ENCODE assay signal across 28 cellular contexts in the genomic region with DNA sequence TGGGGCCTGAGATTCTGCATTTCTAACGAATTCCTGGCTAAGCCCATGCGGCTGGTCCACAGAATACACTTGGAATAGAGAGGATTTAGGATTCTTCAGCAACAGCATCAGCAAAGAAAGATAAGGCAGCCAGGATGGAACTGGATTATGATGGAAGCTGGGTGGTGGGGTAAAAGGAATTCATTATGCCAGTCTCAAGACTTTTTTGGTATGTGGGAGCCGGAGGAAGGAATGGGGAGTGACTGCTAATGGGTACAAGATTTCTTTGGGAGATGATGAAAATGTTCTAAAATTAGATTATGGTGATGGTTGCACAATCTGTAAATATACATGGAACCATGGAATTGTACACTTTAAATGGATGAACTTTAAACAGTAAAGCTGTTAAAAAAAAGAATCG.
DNase-seq lines count a peak whose midpoint lies in the region; ATAC-seq, FAIRE-seq and TF ChIP-seq lines count a peak whose summit lies in the region.
"Had no signal": no experiment of that assay in that cellular context is flagged by ENCODE, and none has a peak within 500 bp of the region (broad histone marks: within the 10 kb centered on the region; RNA-seq: fewer than 3 reads in every experiment).

No MANE protein-coding gene starts in this region.

- DNase-seq in AG08395 (ENCODE audit: low spot score) = peak; percentile 21
- DNase-seq in GM03348 (ENCODE audit: low spot score) = peak; percentile 60
- no peak for DNase-seq in astrocyte (ENCODE audit: low read depth)
- peak; percentile 60 for DNase-seq in hepatic stellate cell (ENCODE audit: low spot score)
- no peak for DNase-seq in cerebellum (ENCODE audit: low spot score)
- DNase-seq in inferior parietal cortex (ENCODE audit: extremely low spot score) = no peak
- DNase-seq in GOT3 (lab: John Stamatoyannopoulos, UW) = no peak
- DNase-seq: activated CD8-positive, alpha-beta T cell treated with anti-CD3 and anti-CD28 coated beads, Interleukin-2, amount 10 ng/mL, durations not matched to agents 7 days and 5 days; C1 segment of cervical spinal cord; cortex of kidney; effector memory CD8-positive, alpha-beta T cell; erythroblast; gastrocnemius medialis; GDM1; kidney glomerular epithelial cell; lower lobe of right lung; natural killer cell; NCI-H146; NCI-H345; NCI-H69; occipital lobe; PC-9; stimulated activated naive CD4-positive, alpha-beta T cell; T-helper 9 cell had no signal

- H4K20me1 ChIP-seq in astrocyte (ENCODE audit: insufficient read depth, low read length) = no peaks in the 10 kb centered on the region

- no peak for TF ChIP-seq CTCF in astrocyte (IDR thresholded peaks at IDR 0.05; ENCODE audit: insufficient read depth, low read depth, low read length)

- FAIRE-seq in astrocyte (lab: Jason Lieb, UNC) = peak; percentile 68

- no peaks in the 10 kb centered on the region for H3K9me3 ChIP-seq in astrocyte (ENCODE audit: insufficient read depth, low read depth, low read length)
- H3K9me3 ChIP-seq: gastrocnemius medialis, lower lobe of right lung had no signal

- peaks cover 2% of the 10 kb centered on the region for H3K36me3 Mint-ChIP-seq in astrocyte (ENCODE audit: low read depth, unreplicated experiment)
- H3K36me3 Mint-ChIP-seq: activated naive CD4-positive, alpha-beta T cell treated with anti-CD3 and anti-CD28 coated beads, Interleukin-2, amount 50 U/mL, for 24 hours; natural killer cell; type B pancreatic cell had no signal

- no peak overlapping the region for H3K4me2 ChIP-seq in astrocyte (ENCODE audit: low read length)
- H3K4me2 ChIP-seq: PC-9 had no signal

- no peak overlapping the region for H3K9ac ChIP-seq in astrocyte (ENCODE audit: low read length)

- H2AFZ ChIP-seq in astrocyte (ENCODE audit: low read depth, low read length) = no peak overlapping the region
- H2AFZ ChIP-seq: PC-9 had no signal

- H3K27me3 Mint-ChIP-seq in astrocyte (ENCODE audit: low read depth, unreplicated experiment) = peaks cover 34% of the 10 kb centered on the region
- H3K27me3 Mint-ChIP-seq: activated naive CD4-positive, alpha-beta T cell treated with anti-CD3 and anti-CD28 coated beads, Interleukin-2, amount 50 U/mL, for 24 hours had no signal

- no peaks in the 10 kb centered on the region for H3K4me1 Mint-ChIP-seq in astrocyte (ENCODE audit: low read depth, unreplicated experiment)

- no peak overlapping the region for H3K4me3 Mint-ChIP-seq in astrocyte (ENCODE audit: unreplicated experiment)
- H3K4me3 Mint-ChIP-seq: activated CD8-positive, alpha-beta T cell treated with anti-CD3 and anti-CD28 coated beads, Interleukin-2, amount 10 ng/mL, durations not matched to agents 7 days and 5 days; activated naive CD4-positive, alpha-beta T cell treated with anti-CD3 and anti-CD28 coated beads, Interleukin-2, amount 50 U/mL, for 24 hours; effector memory CD8-positive, alpha-beta T cell; natural killer cell; type B pancreatic cell had no signal

- no peaks in the 10 kb centered on the region for H3K36me3 ChIP-seq in astrocyte (ENCODE audit: insufficient read depth, low read length)
- H3K36me3 ChIP-seq: cardiac muscle cell, gastrocnemius medialis, lower lobe of right lung had no signal

- peaks cover 6% of the 10 kb centered on the region for H3K27me3 ChIP-seq in astrocyte (ENCODE audit: insufficient read depth, low read length)
- H3K27me3 ChIP-seq: cardiac muscle cell, gastrocnemius medialis had no signal

- no peak for ATAC-seq in GM18511 (IDR thresholded peaks at IDR 0.05; ENCODE audit: unreplicated experiment)
- ATAC-seq: activated CD8-positive, alpha-beta T cell treated with anti-CD3 and anti-CD28 coated beads, Interleukin-2, amount 10 ng/mL, durations not matched to agents 7 days and 5 days; effector memory CD8-positive, alpha-beta T cell; lower lobe of right lung; natural killer cell had no signal

- H3K27ac Mint-ChIP-seq in astrocyte (ENCODE audit: unreplicated experiment) = no peak overlapping the region
- H3K27ac Mint-ChIP-seq: activated CD8-positive, alpha-beta T cell treated with anti-CD3 and anti-CD28 coated beads, Interleukin-2, amount 10 ng/mL, durations not matched to agents 7 days and 5 days; activated naive CD4-positive, alpha-beta T cell treated with anti-CD3 and anti-CD28 coated beads, Interleukin-2, amount 50 U/mL, for 24 hours; effector memory CD8-positive, alpha-beta T cell; natural killer cell; type B pancreatic cell had no signal

- no peaks in the 10 kb centered on the region for H3K79me2 ChIP-seq in astrocyte (ENCODE audit: insufficient read depth, low read length)

- peaks cover 6% of the 10 kb centered on the region for H3K9me3 Mint-ChIP-seq in astrocyte (ENCODE audit: unreplicated experiment)
- H3K9me3 Mint-ChIP-seq: activated naive CD4-positive, alpha-beta T cell treated with anti-CD3 and anti-CD28 coated beads, Interleukin-2, amount 50 U/mL, for 24 hours; effector memory CD8-positive, alpha-beta T cell; natural killer cell; type B pancreatic cell had no signal

- no peak overlapping the region for H3K4me3 ChIP-seq in astrocyte (ENCODE audit: insufficient read depth, low read depth, low read length)
- H3K4me3 ChIP-seq: cardiac muscle cell, gastrocnemius medialis, lower lobe of right lung, PC-9 had no signal

- H3K27ac ChIP-seq in astrocyte (ENCODE audit: low read depth, low read length) = no peak overlapping the region
- H3K27ac ChIP-seq: cardiac muscle cell, gastrocnemius medialis, lower lobe of right lung, PC-9 had no signal

- peaks cover 4% of the 10 kb centered on the region for H3K4me1 ChIP-seq in astrocyte (ENCODE audit: insufficient read depth, low read length)
- H3K4me1 ChIP-seq: lower lobe of right lung had no signal

Comparison
In these comparisons a context has a peak if more than half of its experiments do, and no peak if none do; other contexts are left out.
1. DNase-seq: peak in AG08395 (single experiment), GM03348 (single experiment) and hepatic stellate cell (single experiment); none in astrocyte (single experiment), cerebellum (single experiment), inferior parietal cortex (single experiment) and GOT3 (single experiment).